21 cellular contexts compared by ENCODE assay signal in genomic region chr2:1230155-1230893, GRCh38.
"Had no signal": no experiment of that assay in that cellular context is flagged by ENCODE, and none has a peak within 500 bp of the region (broad histone marks: within the 10 kb centered on the region; RNA-seq: fewer than 3 reads in every experiment).

No MANE protein-coding gene starts in this region.

- H3K4me3 Mint-ChIP-seq: mesothelial cell of epicardium had no signal

- H3K27ac Mint-ChIP-seq: mesothelial cell of epicardium had no signal

- H3K36me3 ChIP-seq: colonic mucosa, esophagus squamous epithelium, heart right ventricle, left lung, lower lobe of right lung had no signal

- H3K27me3 ChIP-seq: colonic mucosa, esophagus squamous epithelium, heart right ventricle, left lung had no signal

- H3K4me1 Mint-ChIP-seq: mesothelial cell of epicardium had no signal

- H3K4me3 ChIP-seq: colonic mucosa, dorsolateral prefrontal cortex, esophagus squamous epithelium, heart right ventricle, left lung, lower lobe of right lung, mucosa of descending colon had no signal

- H3K9me3 ChIP-seq: colonic mucosa, lower lobe of right lung, mucosa of descending colon had no signal

- H3K36me3 Mint-ChIP-seq: mesothelial cell of epicardium had no signal

- DNase-seq: cerebellar nuclear complex; colonic mucosa; dermis blood vessel endothelial cell; dorsolateral prefrontal cortex; effector CD4-positive, alpha-beta T cell; effector memory CD4-positive, alpha-beta T cell; erythroblast; esophagus squamous epithelium; foreskin fibroblast; glutamatergic neuron; head of caudate nucleus; heart right ventricle; hippocampal formation; left cardiac atrium; left lung; left ventricle myocardium superior; lower lobe of right lung; mesenchymal stem cell; mucosa of descending colon had no signal

- H3K27ac ChIP-seq: colonic mucosa, dorsolateral prefrontal cortex, epithelial cell of prostate, esophagus squamous epithelium, heart right ventricle, left lung, lower lobe of right lung had no signal
